ENCODE assay signal across 1 cellular context in genomic region chr20:10434832-10435812, GRCh38.
A peak's percentile ranks its signal among the peaks of the same experiment; 100 is the strongest.
TF ChIP-seq lines count a peak whose summit lies in the region.

Gene SLX4IP, plus strand, starts transcription at chr20:10435305. Its CDS starts 22,900 bp downstream, at chr20:10458205.

TF ChIP-seq in HepG2, 621 proteins besides CTCF, POLR2A, EP300 and RAD21 (continued from another document and continues in another):
- TF ChIP-seq ZNF318 (CRISPR knock-in tag; IDR thresholded peaks at IDR 0.05) (peak; percentile 89; the same call in 1 of the 2 replicates), NFKBIZ (CRISPR knock-in tag; IDR thresholded peaks at IDR 0.05) (peak; percentile 63), FOXO1 (CRISPR knock-in tag; IDR thresholded peaks at IDR 0.05) (peak; percentile 74), HNRNPK (IDR thresholded peaks at IDR 0.05; ENCODE audit: low read depth, low read length, poor library complexity, severe bottlenecking) (no peak), ZNF225 (CRISPR knock-in tag; IDR thresholded peaks at IDR 0.05) (peak; percentile 73; the same call in 1 of the 2 replicates), ZNF883 (CRISPR knock-in tag; IDR thresholded peaks at IDR 0.05; ENCODE audit: not compliant biosample characterization) (peak; percentile 82), GTF3A (CRISPR knock-in tag; conservative IDR thresholded peaks at IDR 0.05) (no peak), ZNF614 (CRISPR knock-in tag; IDR thresholded peaks at IDR 0.05; ENCODE audit: borderline replicate concordance) (peak; percentile 65; the same call in 1 of the 2 replicates), SP2 (CRISPR knock-in tag; IDR thresholded peaks at IDR 0.05) (peak; percentile 57; the same call in 1 of the 2 replicates), HCFC1 (IDR thresholded peaks at IDR 0.05; ENCODE audit: low read depth, low read length) (peak; percentile 95), RELA (CRISPR knock-in tag; IDR thresholded peaks at IDR 0.05) (peak; percentile 83), AHR (CRISPR knock-in tag; IDR thresholded peaks at IDR 0.05) (peak; percentile 84; the same call in 1 of the 2 replicates), ZNF124 (CRISPR knock-in tag; IDR thresholded peaks at IDR 0.05) (peak; percentile 50; the same call in 1 of the 2 replicates), KLF15 (CRISPR knock-in tag; IDR thresholded peaks at IDR 0.05; ENCODE audit: borderline replicate concordance) (peak; percentile 22; the same call in 1 of the 2 replicates), MXD4 (CRISPR knock-in tag; IDR thresholded peaks at IDR 0.05) (peak; percentile 67), BCL3 (CRISPR knock-in tag; IDR thresholded peaks at IDR 0.05) (no peak), KLF6 (CRISPR knock-in tag; IDR thresholded peaks at IDR 0.05) (no peak), DRAP1 (CRISPR knock-in tag; IDR thresholded peaks at IDR 0.05) (peak; percentile 60; the same call in 1 of the 2 replicates), MIER2 (CRISPR knock-in tag; IDR thresholded peaks at IDR 0.05) (peak; percentile 10; the same call in 1 of the 2 replicates), SIX1 (CRISPR knock-in tag; IDR thresholded peaks at IDR 0.05; ENCODE audit: borderline replicate concordance) (0 out of 2 replicates have a peak, but pooled peaks have one; percentile 12), ZNF800 (CRISPR knock-in tag; IDR thresholded peaks at IDR 0.05) (no peak), ZNF230 (CRISPR knock-in tag; IDR thresholded peaks at IDR 0.05) (no peak), CBX5 (CRISPR knock-in tag; IDR thresholded peaks at IDR 0.05; ENCODE audit: borderline replicate concordance) (peak; percentile 93), SIN3B (IDR thresholded peaks at IDR 0.05; ENCODE audit: low read length) (0 out of 2 replicates have a peak, but pooled peaks have one; percentile 60), CSRNP1 (CRISPR knock-in tag; IDR thresholded peaks at IDR 0.05) (no peak; the same call in none of the 2 replicates), ZNF567 (CRISPR knock-in tag; IDR thresholded peaks at IDR 0.05; ENCODE audit: borderline replicate concordance) (0 out of 2 replicates have a peak, but pooled peaks have one; percentile 68), ZNF460 (CRISPR knock-in tag; IDR thresholded peaks at IDR 0.05; ENCODE audit: borderline replicate concordance) (peak; percentile 22; the same call in 1 of the 2 replicates), BHLHE40 (IDR thresholded peaks at IDR 0.05; ENCODE audit: low read length) (peak; percentile 45; the same call in 1 of the 2 replicates)
- TF ChIP-seq, protein P1, sequence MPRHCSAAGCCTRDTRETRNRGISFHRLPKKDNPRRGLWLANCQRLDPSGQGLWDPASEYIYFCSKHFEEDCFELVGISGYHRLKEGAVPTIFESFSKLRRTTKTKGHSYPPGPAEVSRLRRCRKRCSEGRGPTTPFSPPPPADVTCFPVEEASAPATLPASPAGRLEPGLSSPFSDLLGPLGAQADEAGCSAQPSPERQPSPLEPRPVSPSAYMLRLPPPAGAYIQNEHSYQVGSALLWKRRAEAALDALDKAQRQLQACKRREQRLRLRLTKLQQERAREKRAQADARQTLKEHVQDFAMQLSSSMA (CRISPR knock-in tag; IDR thresholded peaks at IDR 0.05) = 0 out of 2 replicates have a peak, but pooled peaks have one; percentile 44
- TF ChIP-seq, protein P2, sequence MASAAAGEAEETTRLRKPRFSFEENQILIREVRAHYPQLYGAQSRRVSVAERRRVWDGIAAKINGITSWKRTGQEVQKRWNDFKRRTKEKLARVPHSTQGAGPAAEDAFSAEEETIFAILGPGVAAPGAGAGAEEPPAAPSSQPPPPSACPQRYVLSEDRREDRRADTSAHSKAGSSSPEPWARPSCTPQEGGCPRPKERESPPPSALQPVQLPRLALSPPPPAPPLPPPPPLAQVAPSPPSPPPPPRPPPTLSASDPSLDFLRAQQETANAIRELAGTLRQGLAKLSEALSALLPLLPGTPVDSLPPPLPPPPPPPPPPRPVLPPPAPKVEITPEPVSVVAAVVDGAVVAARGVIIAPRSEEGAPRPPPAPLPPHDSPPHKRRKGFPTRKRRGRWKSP (CRISPR knock-in tag; IDR thresholded peaks at IDR 0.05) = peak; percentile 63; the same call in 1 of the 2 replicates
- TF ChIP-seq, protein P3, sequence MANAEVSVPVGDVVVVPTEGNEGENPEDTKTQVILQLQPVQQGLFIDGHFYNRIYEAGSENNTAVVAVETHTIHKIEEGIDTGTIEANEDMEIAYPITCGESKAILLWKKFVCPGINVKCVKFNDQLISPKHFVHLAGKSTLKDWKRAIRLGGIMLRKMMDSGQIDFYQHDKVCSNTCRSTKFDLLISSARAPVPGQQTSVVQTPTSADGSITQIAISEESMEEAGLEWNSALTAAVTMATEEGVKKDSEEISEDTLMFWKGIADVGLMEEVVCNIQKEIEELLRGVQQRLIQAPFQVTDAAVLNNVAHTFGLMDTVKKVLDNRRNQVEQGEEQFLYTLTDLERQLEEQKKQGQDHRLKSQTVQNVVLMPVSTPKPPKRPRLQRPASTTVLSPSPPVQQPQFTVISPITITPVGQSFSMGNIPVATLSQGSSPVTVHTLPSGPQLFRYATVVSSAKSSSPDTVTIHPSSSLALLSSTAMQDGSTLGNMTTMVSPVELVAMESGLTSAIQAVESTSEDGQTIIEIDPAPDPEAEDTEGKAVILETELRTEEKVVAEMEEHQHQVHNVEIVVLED (CRISPR knock-in tag; IDR thresholded peaks at IDR 0.05; ENCODE audit: borderline replicate concordance) = peak; percentile 79; the same call in 1 of the 2 replicates
- TF ChIP-seq, protein P4, sequence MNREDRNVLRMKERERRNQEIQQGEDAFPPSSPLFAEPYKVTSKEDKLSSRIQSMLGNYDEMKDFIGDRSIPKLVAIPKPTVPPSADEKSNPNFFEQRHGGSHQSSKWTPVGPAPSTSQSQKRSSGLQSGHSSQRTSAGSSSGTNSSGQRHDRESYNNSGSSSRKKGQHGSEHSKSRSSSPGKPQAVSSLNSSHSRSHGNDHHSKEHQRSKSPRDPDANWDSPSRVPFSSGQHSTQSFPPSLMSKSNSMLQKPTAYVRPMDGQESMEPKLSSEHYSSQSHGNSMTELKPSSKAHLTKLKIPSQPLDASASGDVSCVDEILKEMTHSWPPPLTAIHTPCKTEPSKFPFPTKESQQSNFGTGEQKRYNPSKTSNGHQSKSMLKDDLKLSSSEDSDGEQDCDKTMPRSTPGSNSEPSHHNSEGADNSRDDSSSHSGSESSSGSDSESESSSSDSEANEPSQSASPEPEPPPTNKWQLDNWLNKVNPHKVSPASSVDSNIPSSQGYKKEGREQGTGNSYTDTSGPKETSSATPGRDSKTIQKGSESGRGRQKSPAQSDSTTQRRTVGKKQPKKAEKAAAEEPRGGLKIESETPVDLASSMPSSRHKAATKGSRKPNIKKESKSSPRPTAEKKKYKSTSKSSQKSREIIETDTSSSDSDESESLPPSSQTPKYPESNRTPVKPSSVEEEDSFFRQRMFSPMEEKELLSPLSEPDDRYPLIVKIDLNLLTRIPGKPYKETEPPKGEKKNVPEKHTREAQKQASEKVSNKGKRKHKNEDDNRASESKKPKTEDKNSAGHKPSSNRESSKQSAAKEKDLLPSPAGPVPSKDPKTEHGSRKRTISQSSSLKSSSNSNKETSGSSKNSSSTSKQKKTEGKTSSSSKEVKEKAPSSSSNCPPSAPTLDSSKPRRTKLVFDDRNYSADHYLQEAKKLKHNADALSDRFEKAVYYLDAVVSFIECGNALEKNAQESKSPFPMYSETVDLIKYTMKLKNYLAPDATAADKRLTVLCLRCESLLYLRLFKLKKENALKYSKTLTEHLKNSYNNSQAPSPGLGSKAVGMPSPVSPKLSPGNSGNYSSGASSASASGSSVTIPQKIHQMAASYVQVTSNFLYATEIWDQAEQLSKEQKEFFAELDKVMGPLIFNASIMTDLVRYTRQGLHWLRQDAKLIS (CRISPR knock-in tag; IDR thresholded peaks at IDR 0.05) = no peak; the same call in none of the 2 replicates
- TF ChIP-seq, protein P5, sequence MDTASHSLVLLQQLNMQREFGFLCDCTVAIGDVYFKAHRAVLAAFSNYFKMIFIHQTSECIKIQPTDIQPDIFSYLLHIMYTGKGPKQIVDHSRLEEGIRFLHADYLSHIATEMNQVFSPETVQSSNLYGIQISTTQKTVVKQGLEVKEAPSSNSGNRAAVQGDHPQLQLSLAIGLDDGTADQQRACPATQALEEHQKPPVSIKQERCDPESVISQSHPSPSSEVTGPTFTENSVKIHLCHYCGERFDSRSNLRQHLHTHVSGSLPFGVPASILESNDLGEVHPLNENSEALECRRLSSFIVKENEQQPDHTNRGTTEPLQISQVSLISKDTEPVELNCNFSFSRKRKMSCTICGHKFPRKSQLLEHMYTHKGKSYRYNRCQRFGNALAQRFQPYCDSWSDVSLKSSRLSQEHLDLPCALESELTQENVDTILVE (CRISPR knock-in tag; IDR thresholded peaks at IDR 0.05) = peak; percentile 61
